In the genomic region with DNA sequence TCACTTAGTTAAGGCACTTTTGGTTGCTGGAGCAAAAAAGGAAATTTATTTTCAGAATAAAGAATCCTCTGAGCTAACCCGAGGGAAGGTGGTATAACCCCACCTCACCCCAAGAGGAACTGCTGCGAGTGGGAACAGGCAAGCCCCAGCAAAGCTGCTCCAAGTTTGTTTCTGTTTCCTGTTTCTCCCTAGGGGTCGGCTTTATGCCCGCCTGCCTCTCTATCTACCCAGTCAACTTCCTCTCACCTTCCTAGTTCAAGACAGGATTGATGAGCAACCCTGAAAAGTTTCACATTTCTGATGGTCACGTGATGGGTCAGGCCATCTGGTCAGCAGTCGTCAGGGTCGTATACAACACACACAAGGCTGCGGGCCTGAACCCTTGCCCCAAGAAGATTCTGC, we compare ENCODE assay signal across 1 cellular context.
TF ChIP-seq lines count a peak whose summit lies in the region.

No MANE protein-coding gene starts in this region.

TF ChIP-seq in IMR-90, 13 proteins besides CTCF, POLR2A, EP300 and RAD21 (continued from another document):
- TF ChIP-seq, protein P1, sequence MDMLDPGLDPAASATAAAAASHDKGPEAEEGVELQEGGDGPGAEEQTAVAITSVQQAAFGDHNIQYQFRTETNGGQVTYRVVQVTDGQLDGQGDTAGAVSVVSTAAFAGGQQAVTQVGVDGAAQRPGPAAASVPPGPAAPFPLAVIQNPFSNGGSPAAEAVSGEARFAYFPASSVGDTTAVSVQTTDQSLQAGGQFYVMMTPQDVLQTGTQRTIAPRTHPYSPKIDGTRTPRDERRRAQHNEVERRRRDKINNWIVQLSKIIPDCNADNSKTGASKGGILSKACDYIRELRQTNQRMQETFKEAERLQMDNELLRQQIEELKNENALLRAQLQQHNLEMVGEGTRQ (IDR thresholded peaks at IDR 0.05; ENCODE audit: low read depth, low read length) = peak; percentile 87
- no peak for TF ChIP-seq FOS (IDR thresholded peaks at IDR 0.05; ENCODE audit: low read depth, low read length)
